9 cellular contexts compared by ENCODE assay signal in genomic region chr1:40625076-40625475, GRCh38. TPM values are rescaled to one million over a fixed set of nuclear protein-coding genes. Genes with fewer than 3 reads are reported as not detected.
A peak's percentile ranks its signal among the peaks of the same experiment; 100 is the strongest.
DNase-seq lines count a peak whose midpoint lies in the region; ATAC-seq, FAIRE-seq and TF ChIP-seq lines count a peak whose summit lies in the region.
"Had no signal": no experiment of that assay in that cellular context is flagged by ENCODE, and none has a peak within 500 bp of the region (broad histone marks: within the 10 kb centered on the region; RNA-seq: fewer than 3 reads in every experiment).

No MANE protein-coding gene starts in this region.

- no peaks in the 10 kb centered on the region for H3K36me3 Mint-ChIP-seq in activated T-cell treated with anti-CD3 and anti-CD28 coated beads, Interleukin-2, amount 50 U/mL, for 72 hours (ENCODE audit: insufficient read depth in 2 of 2)

- no peaks in the 10 kb centered on the region for H3K9me3 Mint-ChIP-seq in activated T-cell treated with anti-CD3 and anti-CD28 coated beads, Interleukin-2, amount 50 U/mL, for 72 hours

- H3K4me3 ChIP-seq in dorsolateral prefrontal cortex (no peak overlapping the region), psoas muscle (no peak overlapping the region)
- H3K4me3 ChIP-seq: tibial artery had no signal

- peak overlapping the region in 37 of 59 donors; percentile 0 to 85 (median 52) for H3K27ac ChIP-seq in dorsolateral prefrontal cortex
- H3K27ac ChIP-seq in psoas muscle = no peak overlapping the region
- H3K27ac ChIP-seq: tibial artery had no signal

- DNase-seq in activated T-cell treated with anti-CD3 and anti-CD28 coated beads, Interleukin-2, amount 50 U/mL, for 72 hours = peak; percentile 26 to 36
- DNase-seq in activated T-cell treated with anti-CD3 and anti-CD28 coated beads for 4 hours (no peak), NCI-H526 treated with DMSO at 0.1 percent for 48 hours (lab: John Stamatoyannopoulos, UW) (peak; percentile 28), dorsolateral prefrontal cortex (peak in 6 of 10 donors; percentile 36 to 63 (median 55)), psoas muscle (no peak), middle frontal gyrus (ENCODE audit: extremely low spot score, low spot score) (no peak), GM12892 (ENCODE audit: insufficient read length) (no peak)

- no peak overlapping the region for H3K4me3 Mint-ChIP-seq in activated T-cell treated with anti-CD3 and anti-CD28 coated beads, Interleukin-2, amount 50 U/mL, for 72 hours

- H3K27me3 ChIP-seq in dorsolateral prefrontal cortex (no peaks in the 10 kb centered on the region), psoas muscle (ENCODE audit: insufficient read depth in 3 of 3, low read length in 2 of 3) (no peaks in the 10 kb centered on the region)
- H3K27me3 ChIP-seq: tibial artery had no signal

- no peak for TF ChIP-seq POLR2A in GM12892 (IDR thresholded peaks at IDR 0.05; ENCODE audit: low read depth, low read length)

- whole genome bisulfite sequencing in psoas muscle, 3 donors = 43 to 51% (median 47%) methylated on average over 4 of the region's 4 CpGs

- no peaks in the 10 kb centered on the region for H3K27me3 Mint-ChIP-seq in activated T-cell treated with anti-CD3 and anti-CD28 coated beads, Interleukin-2, amount 50 U/mL, for 72 hours (ENCODE audit: low read depth)

- no peaks in the 10 kb centered on the region for H3K36me3 ChIP-seq in psoas muscle (ENCODE audit: insufficient read depth in 1 of 2, low read depth in 1 of 2)

- TF ChIP-seq CTCF in dorsolateral prefrontal cortex (IDR thresholded peaks at IDR 0.05 in 54 of 56, conservative IDR thresholded peaks at IDR 0.05 in 2 of 56; ENCODE audit: low read depth in 1 of 56, partially characterized antibody in 56 of 56) (peak in 36 of 56 donors; percentile 9 to 43 (median 29)), psoas muscle (IDR thresholded peaks at IDR 0.05) (peak; percentile 30)

- H3K27ac Mint-ChIP-seq in activated T-cell treated with anti-CD3 and anti-CD28 coated beads, Interleukin-2, amount 50 U/mL, for 72 hours = no peak overlapping the region

- no peaks in the 10 kb centered on the region for H3K9me3 ChIP-seq in psoas muscle
- H3K9me3 ChIP-seq: tibial artery had no signal

- no peak for ATAC-seq in activated T-cell treated with anti-CD3 and anti-CD28 coated beads, Interleukin-2, amount 50 U/mL, for 72 hours (replicated peaks in 1 of 2)
- ATAC-seq in psoas muscle (peak; percentile 57 to 68 (median 64)), HG03135 (IDR thresholded peaks at IDR 0.05; ENCODE audit: unreplicated experiment) (no peak)

- peaks cover 35% of the 10 kb centered on the region for H3K4me1 Mint-ChIP-seq in activated T-cell treated with anti-CD3 and anti-CD28 coated beads, Interleukin-2, amount 50 U/mL, for 72 hours (ENCODE audit: low read depth)

- intact Hi-C loops in dorsolateral prefrontal cortex (cut with DNase I) (loop anchor here in 1 of 2 donors (10.0 kb wide), 1 partner anchor 220 kb away; no protein-coding TSS in a partner anchor), psoas muscle (cut with DNase I) (loop anchor here (5.0 to 10.0 kb wide), 3 partner anchors 42 to 222 kb away; partner anchors contain the start of gene RIMS3 (in 1 of the 2))

- FAIRE-seq in GM12892 (lab: Jason Lieb, UNC) = no peak

- no peaks in the 10 kb centered on the region for H3K4me1 ChIP-seq in psoas muscle
- H3K4me1 ChIP-seq: tibial artery had no signal

RNA-seq across cellular contexts. Expression of gene RIMS3, which starts 40.4 kb away (rescaled TPM):
- 1 to 10 TPM; 8.8 to 9.3 TPM for total RNA-seq in activated T-cell treated with anti-CD3 and anti-CD28 coated beads, Interleukin-2, amount 50 U/mL, for 72 hours
- total RNA-seq in dorsolateral prefrontal cortex (100 to 1,000 TPM in 119 of 120 experiments, 10 to 100 TPM in 1; 58.9 to 366 (median 240) TPM), psoas muscle (under 1 TPM; 0.15 to 0.42 (median 0.35) TPM)
- under 1 TPM; 0.07 to 0.31 (median 0.16) TPM for polyA plus RNA-seq in psoas muscle
- polyA plus RNA-seq in GM12892 (2012; ENCODE audit: missing spikeins) = 0.21 TPM

Comparison
In these comparisons a context has a peak if more than half of its experiments do, and no peak if none do; other contexts are left out.
1. DNase-seq: peak in activated T-cell treated with anti-CD3 and anti-CD28 coated beads, Interleukin-2, amount 50 U/mL, for 72 hours (2 of 2), NCI-H526 treated with DMSO at 0.1 percent for 48 hours (single experiment) and dorsolateral prefrontal cortex (6 of 10); none in activated T-cell treated with anti-CD3 and anti-CD28 coated beads for 4 hours (single experiment), psoas muscle (0 of 2), middle frontal gyrus (single experiment) and GM12892 (single experiment).
2. ATAC-seq: peak in psoas muscle (4 of 4); none in activated T-cell treated with anti-CD3 and anti-CD28 coated beads, Interleukin-2, amount 50 U/mL, for 72 hours (0 of 2) and HG03135 (single experiment).
3. RNA of gene RIMS3, which starts 40.4 kb away (total RNA-seq): 58.9 to 366 TPM in dorsolateral prefrontal cortex and 8.8 to 9.3 TPM in activated T-cell treated with anti-CD3 and anti-CD28 coated beads, Interleukin-2, amount 50 U/mL, for 72 hours; 0.15 to 0.42 TPM in psoas muscle; every median in the first group is over 4 times any median in the second.